Comparison of ENCODE assay signal across 22 cellular contexts in genomic region chr19:47693489-47693888, GRCh38. TPM values are rescaled to one million over a fixed set of nuclear protein-coding genes. Genes with fewer than 3 reads are reported as not detected.
"Had no signal": no experiment of that assay in that cellular context is flagged by ENCODE, and none has a peak within 500 bp of the region (broad histone marks: within the 10 kb centered on the region; RNA-seq: fewer than 3 reads in every experiment).

No MANE protein-coding gene starts in this region.

- H3K27ac Mint-ChIP-seq: activated naive CD4-positive, alpha-beta T cell treated with anti-CD3 and anti-CD28 coated beads, Interleukin-2, amount 10 ng/mL, durations not matched to agents 7 days and 5 days; activated naive CD8-positive, alpha-beta T cell treated with anti-CD3 and anti-CD28 coated beads, Interleukin-2, amount 50 U/mL, for 24 hours; naive B cell; WTC11 had no signal

- H3K4me1 Mint-ChIP-seq: activated CD4-positive, alpha-beta memory T cell treated with anti-CD3 and anti-CD28 coated beads, Interleukin-2, amount 10 ng/mL, durations not matched to agents 7 days and 5 days; activated naive CD8-positive, alpha-beta T cell treated with anti-CD3 and anti-CD28 coated beads, Interleukin-2, amount 50 U/mL, for 24 hours had no signal

- H3K4me3 Mint-ChIP-seq: activated CD4-positive, alpha-beta memory T cell treated with anti-CD3 and anti-CD28 coated beads, Interleukin-2, amount 10 ng/mL, durations not matched to agents 7 days and 5 days; activated naive CD4-positive, alpha-beta T cell treated with anti-CD3 and anti-CD28 coated beads, Interleukin-2, amount 10 ng/mL, durations not matched to agents 7 days and 5 days; activated naive CD8-positive, alpha-beta T cell treated with anti-CD3 and anti-CD28 coated beads, Interleukin-2, amount 50 U/mL, for 24 hours; activated T-cell treated with anti-CD3 and anti-CD28 coated beads, Interleukin-2, amount 50 U/mL, for 4 hours; naive B cell; neural crest cell; T-helper 17 cell; WTC11 had no signal

- H3K36me3 ChIP-seq: ovary had no signal

- DNase-seq: activated CD4-positive, alpha-beta memory T cell treated with anti-CD3 and anti-CD28 coated beads, Interleukin-2, amount 10 ng/mL, durations not matched to agents 7 days and 5 days; activated CD4-positive, alpha-beta T cell treated with anti-CD3 and anti-CD28 coated beads for 4 hours; activated effector memory CD4-positive, alpha-beta T cell treated with Interleukin-2 at 50 U/mL for 16 hours; activated naive CD4-positive, alpha-beta T cell treated with anti-CD3 and anti-CD28 coated beads, Interleukin-2, amount 10 ng/mL, durations not matched to agents 7 days and 5 days; activated naive CD8-positive, alpha-beta T cell treated with anti-CD3 and anti-CD28 coated beads, Interleukin-2, amount 50 U/mL, for 24 hours; activated T-cell treated with anti-CD3 and anti-CD28 coated beads, Interleukin-2, amount 50 U/mL, for 4 hours; anterior cingulate cortex; cortex of kidney; effector CD8-positive, alpha-beta T cell; left ventricle myocardium superior; mucosa of descending colon; naive B cell; ovary; sigmoid colon; stimulated activated CD4-positive, alpha-beta T cell treated with anti-CD3 and anti-CD28 coated beads, Interleukin-4, amount 100 ng/mL, for 4 hours; stimulated activated naive CD4-positive, alpha-beta T cell; T-helper 17 cell; thyroid gland had no signal

- FAIRE-seq: endothelial cell of umbilical vein had no signal

- H3K4me1 ChIP-seq: thyroid gland had no signal

- H3K4me3 ChIP-seq: esophagus muscularis mucosa, mucosa of descending colon, ovary, sigmoid colon, thyroid gland had no signal

- H3K27me3 Mint-ChIP-seq: activated CD4-positive, alpha-beta memory T cell treated with anti-CD3 and anti-CD28 coated beads, Interleukin-2, amount 10 ng/mL, durations not matched to agents 7 days and 5 days; activated naive CD4-positive, alpha-beta T cell treated with anti-CD3 and anti-CD28 coated beads, Interleukin-2, amount 10 ng/mL, durations not matched to agents 7 days and 5 days; activated naive CD8-positive, alpha-beta T cell treated with anti-CD3 and anti-CD28 coated beads, Interleukin-2, amount 50 U/mL, for 24 hours; naive B cell; T-helper 17 cell had no signal

- ATAC-seq: activated naive CD8-positive, alpha-beta T cell treated with anti-CD3 and anti-CD28 coated beads, Interleukin-2, amount 50 U/mL, for 24 hours; activated T-cell treated with anti-CD3 and anti-CD28 coated beads, Interleukin-2, amount 50 U/mL, for 4 hours; left ventricle myocardium superior; mucosa of descending colon; T-helper 17 cell; WTC11 had no signal

- H3K27me3 ChIP-seq: esophagus muscularis mucosa, ovary, sigmoid colon, thyroid gland had no signal

- H3K9me3 ChIP-seq: esophagus muscularis mucosa, mucosa of descending colon, ovary, sigmoid colon, thyroid gland had no signal

- H3K9me3 Mint-ChIP-seq: activated CD4-positive, alpha-beta memory T cell treated with anti-CD3 and anti-CD28 coated beads, Interleukin-2, amount 10 ng/mL, durations not matched to agents 7 days and 5 days; activated naive CD4-positive, alpha-beta T cell treated with anti-CD3 and anti-CD28 coated beads, Interleukin-2, amount 10 ng/mL, durations not matched to agents 7 days and 5 days; activated naive CD8-positive, alpha-beta T cell treated with anti-CD3 and anti-CD28 coated beads, Interleukin-2, amount 50 U/mL, for 24 hours; activated T-cell treated with anti-CD3 and anti-CD28 coated beads, Interleukin-2, amount 50 U/mL, for 4 hours; naive B cell; neural crest cell had no signal

- H3K27ac ChIP-seq: esophagus muscularis mucosa, ovary, sigmoid colon, thyroid gland had no signal

RNA-seq across cellular contexts. Expression of gene EHD2, which starts 19.7 kb away (rescaled TPM):
- total RNA-seq: activated CD4-positive, alpha-beta memory T cell treated with anti-CD3 and anti-CD28 coated beads, Interleukin-2, amount 10 ng/mL, durations not matched to agents 7 days and 5 days had no signal
